ENCODE assay signal across 39 cellular contexts in genomic region chr12:48586361-48586760, GRCh38. TPM values are rescaled to one million over a fixed set of nuclear protein-coding genes. Genes with fewer than 3 reads are reported as not detected.
"Had no signal": no experiment of that assay in that cellular context is flagged by ENCODE, and none has a peak within 500 bp of the region (broad histone marks: within the 10 kb centered on the region; RNA-seq: fewer than 3 reads in every experiment).

No MANE protein-coding gene starts in this region.

- H3K36me3 ChIP-seq: ascending aorta, cardiac muscle cell, WERI-Rb-1 had no signal

- H3K27me3 ChIP-seq: ascending aorta, cardiac muscle cell had no signal

- H3K4me1 Mint-ChIP-seq: activated CD4-positive, alpha-beta memory T cell treated with anti-CD3 and anti-CD28 coated beads, Interleukin-2, amount 10 ng/mL, durations not matched to agents 7 days and 5 days; activated CD4-positive, alpha-beta T cell treated with anti-CD3 and anti-CD28 coated beads for 36 hours; activated CD8-positive, alpha-beta memory T cell treated with anti-CD3 and anti-CD28 coated beads, Interleukin-2, amount 10 ng/mL, durations not matched to agents 7 days and 5 days; activated naive CD4-positive, alpha-beta T cell treated with anti-CD3 and anti-CD28 coated beads, Interleukin-2, amount 10 ng/mL, durations not matched to agents 7 days and 5 days; activated naive CD4-positive, alpha-beta T cell treated with anti-CD3 and anti-CD28 coated beads, Interleukin-2, amount 50 U/mL, for 24 hours; activated naive CD8-positive, alpha-beta T cell treated with anti-CD3 and anti-CD28 coated beads, Interleukin-2, amount 10 ng/mL, durations not matched to agents 7 days and 5 days; activated naive CD8-positive, alpha-beta T cell treated with anti-CD3 and anti-CD28 coated beads, Interleukin-2, amount 50 U/mL, for 24 hours; brain; central memory CD8-positive, alpha-beta T cell; WTC11 had no signal

- H3K9me3 ChIP-seq: ascending aorta had no signal

- H3K36me3 Mint-ChIP-seq: activated CD8-positive, alpha-beta memory T cell treated with anti-CD3 and anti-CD28 coated beads, Interleukin-2, amount 10 ng/mL, durations not matched to agents 7 days and 5 days; activated naive CD4-positive, alpha-beta T cell treated with anti-CD3 and anti-CD28 coated beads, Interleukin-2, amount 10 ng/mL, durations not matched to agents 7 days and 5 days; activated naive CD4-positive, alpha-beta T cell treated with anti-CD3 and anti-CD28 coated beads, Interleukin-2, amount 50 U/mL, for 24 hours; activated naive CD8-positive, alpha-beta T cell treated with anti-CD3 and anti-CD28 coated beads, Interleukin-2, amount 10 ng/mL, durations not matched to agents 7 days and 5 days; brain; WTC11 had no signal

- H3K9me3 Mint-ChIP-seq: activated CD4-positive, alpha-beta memory T cell treated with anti-CD3 and anti-CD28 coated beads, Interleukin-2, amount 10 ng/mL, durations not matched to agents 7 days and 5 days; activated naive CD4-positive, alpha-beta T cell treated with anti-CD3 and anti-CD28 coated beads, Interleukin-2, amount 10 ng/mL, durations not matched to agents 7 days and 5 days; activated naive CD4-positive, alpha-beta T cell treated with anti-CD3 and anti-CD28 coated beads, Interleukin-2, amount 50 U/mL, for 24 hours; activated naive CD8-positive, alpha-beta T cell treated with anti-CD3 and anti-CD28 coated beads, Interleukin-2, amount 10 ng/mL, durations not matched to agents 7 days and 5 days; activated naive CD8-positive, alpha-beta T cell treated with anti-CD3 and anti-CD28 coated beads, Interleukin-2, amount 50 U/mL, for 24 hours; activated T-cell treated with anti-CD3 and anti-CD28 coated beads, Interleukin-2, amount 50 U/mL, for 24 hours; activated T-helper 2 cell treated with anti-CD3 and anti-CD28 coated beads, Interferon-gamma antibody, Interleukin-2, Interleukin-4, amounts not matched to agents 10 μg/mL and 5 μg/mL and 100 μg/mL, durations not matched to agents 14 hours and 24 hours and 36 hours; central memory CD8-positive, alpha-beta T cell; T-helper 1 cell treated with Interleukin-12 subunit alpha and Interleukin-12 subunit beta and Interleukin-4 antibody, amounts not matched to agents 30 μg/mL and 1 μg/mL, for 36 hours; T-helper 2 cell treated with Interferon-gamma antibody and Interleukin-4, amounts not matched to agents 5 μg/mL and 100 μg/mL, for 36 hours; WTC11 had no signal

- H3K27ac ChIP-seq: ascending aorta, cardiac muscle cell, WERI-Rb-1 had no signal

- H3K4me3 Mint-ChIP-seq: activated CD4-positive, alpha-beta memory T cell treated with anti-CD3 and anti-CD28 coated beads, Interleukin-2, amount 10 ng/mL, durations not matched to agents 7 days and 5 days; activated CD4-positive, alpha-beta T cell treated with anti-CD3 and anti-CD28 coated beads for 36 hours; activated CD8-positive, alpha-beta memory T cell treated with anti-CD3 and anti-CD28 coated beads, Interleukin-2, amount 10 ng/mL, durations not matched to agents 7 days and 5 days; activated CD8-positive, alpha-beta T cell treated with anti-CD3 and anti-CD28 coated beads, Interleukin-2, amount 10 ng/mL, durations not matched to agents 7 days and 5 days; activated naive CD4-positive, alpha-beta T cell treated with anti-CD3 and anti-CD28 coated beads, Interleukin-2, amount 10 ng/mL, durations not matched to agents 7 days and 5 days; activated naive CD4-positive, alpha-beta T cell treated with anti-CD3 and anti-CD28 coated beads, Interleukin-2, amount 50 U/mL, for 24 hours; activated naive CD8-positive, alpha-beta T cell; activated naive CD8-positive, alpha-beta T cell treated with anti-CD3 and anti-CD28 coated beads, Interleukin-2, amount 10 ng/mL, durations not matched to agents 7 days and 5 days; activated naive CD8-positive, alpha-beta T cell treated with anti-CD3 and anti-CD28 coated beads, Interleukin-2, amount 50 U/mL, for 24 hours; activated T-cell treated with anti-CD3 and anti-CD28 coated beads, Interleukin-2, amount 50 U/mL, for 24 hours; brain; central memory CD8-positive, alpha-beta T cell; T-helper 1 cell treated with Interleukin-12 subunit alpha and Interleukin-12 subunit beta and Interleukin-4 antibody, amounts not matched to agents 30 μg/mL and 1 μg/mL, for 36 hours; T-helper 2 cell treated with Interferon-gamma antibody and Interleukin-4, amounts not matched to agents 5 μg/mL and 100 μg/mL, for 36 hours; WTC11 had no signal

- H3K4me3 ChIP-seq: ascending aorta, cardiac muscle cell had no signal

- H3K4me1 ChIP-seq: ascending aorta had no signal

- ATAC-seq: activated CD4-positive, alpha-beta T cell treated with anti-CD3 and anti-CD28 coated beads for 36 hours; activated CD4-positive, CD25-positive, alpha-beta regulatory T cell treated with anti-CD3 and anti-CD28 coated beads, Interleukin-2, amount 50 U/mL, for 24 hours; activated CD8-positive, alpha-beta memory T cell treated with anti-CD3 and anti-CD28 coated beads, Interleukin-2, amount 10 ng/mL, durations not matched to agents 7 days and 5 days; activated CD8-positive, alpha-beta T cell treated with anti-CD3 and anti-CD28 coated beads, Interleukin-2, amount 10 ng/mL, durations not matched to agents 7 days and 5 days; activated naive CD8-positive, alpha-beta T cell treated with anti-CD3 and anti-CD28 coated beads, Interleukin-2, amount 50 U/mL, for 24 hours; WTC11 had no signal

- DNase-seq: activated CD4-positive, alpha-beta memory T cell treated with anti-CD3 and anti-CD28 coated beads, Interleukin-2, amount 10 ng/mL, durations not matched to agents 7 days and 5 days; activated CD4-positive, alpha-beta T cell treated with anti-CD3 and anti-CD28 coated beads for 1 hour; activated CD4-positive, alpha-beta T cell treated with anti-CD3 and anti-CD28 coated beads for 36 hours; activated CD4-positive, alpha-beta T cell treated with anti-CD3 and anti-CD28 coated beads for 48 hours; activated CD4-positive, alpha-beta T cell treated with anti-CD3 and anti-CD28 coated beads, Interleukin-2, amount 50 U/mL, for 1 hour; activated CD4-positive, alpha-beta T cell treated with anti-CD3 and anti-CD28 coated beads, Interleukin-2, amount 50 U/mL, for 48 hours; activated CD4-positive, CD25-positive, alpha-beta regulatory T cell; activated CD8-positive, alpha-beta memory T cell treated with anti-CD3 and anti-CD28 coated beads for 24 hours; activated CD8-positive, alpha-beta memory T cell treated with anti-CD3 and anti-CD28 coated beads, Interleukin-2, amount 10 ng/mL, durations not matched to agents 7 days and 5 days; activated CD8-positive, alpha-beta memory T cell treated with anti-CD3 and anti-CD28 coated beads, Interleukin-2, amount 50 U/mL, for 48 hours; activated CD8-positive, alpha-beta T cell treated with anti-CD3 and anti-CD28 coated beads, Interleukin-2, amount 10 ng/mL, durations not matched to agents 7 days and 5 days; activated effector memory CD4-positive, alpha-beta T cell treated with Interleukin-2 at 50 U/mL for 16 hours; activated gamma-delta T cell; activated naive CD4-positive, alpha-beta T cell treated with anti-CD3 and anti-CD28 coated beads, Interleukin-2, amount 10 ng/mL, durations not matched to agents 7 days and 5 days; activated naive CD4-positive, alpha-beta T cell treated with Interleukin-2 at 50 U/mL for 16 hours; activated naive CD8-positive, alpha-beta T cell treated with anti-CD3 and anti-CD28 coated beads, Interleukin-2, amount 10 ng/mL, durations not matched to agents 7 days and 5 days; activated naive CD8-positive, alpha-beta T cell treated with anti-CD3 and anti-CD28 coated beads, Interleukin-2, amount 50 U/mL, for 24 hours; activated T-cell treated with anti-CD3 and anti-CD28 coated beads, Interleukin-2, amount 50 U/mL, for 24 hours; activated T-cell treated with anti-CD3 and anti-CD28 coated beads, Interleukin-2, amount 50 U/mL, for 48 hours; amygdala; anterior cingulate cortex; caudate nucleus; SW 1271; T-helper 1 cell; T-helper 2 cell; T-helper 9 cell; WERI-Rb-1 had no signal

- H3K27ac Mint-ChIP-seq: activated CD4-positive, alpha-beta memory T cell treated with anti-CD3 and anti-CD28 coated beads, Interleukin-2, amount 10 ng/mL, durations not matched to agents 7 days and 5 days; activated CD4-positive, alpha-beta T cell treated with anti-CD3 and anti-CD28 coated beads for 36 hours; activated CD8-positive, alpha-beta memory T cell treated with anti-CD3 and anti-CD28 coated beads, Interleukin-2, amount 10 ng/mL, durations not matched to agents 7 days and 5 days; activated CD8-positive, alpha-beta T cell treated with anti-CD3 and anti-CD28 coated beads, Interleukin-2, amount 10 ng/mL, durations not matched to agents 7 days and 5 days; activated naive CD4-positive, alpha-beta T cell treated with anti-CD3 and anti-CD28 coated beads, Interleukin-2, amount 10 ng/mL, durations not matched to agents 7 days and 5 days; activated naive CD4-positive, alpha-beta T cell treated with anti-CD3 and anti-CD28 coated beads, Interleukin-2, amount 50 U/mL, for 24 hours; activated naive CD8-positive, alpha-beta T cell; activated naive CD8-positive, alpha-beta T cell treated with anti-CD3 and anti-CD28 coated beads, Interleukin-2, amount 10 ng/mL, durations not matched to agents 7 days and 5 days; activated naive CD8-positive, alpha-beta T cell treated with anti-CD3 and anti-CD28 coated beads, Interleukin-2, amount 50 U/mL, for 24 hours; activated T-cell treated with anti-CD3 and anti-CD28 coated beads, Interleukin-2, amount 50 U/mL, for 24 hours; activated T-helper 2 cell treated with anti-CD3 and anti-CD28 coated beads, Interferon-gamma antibody, Interleukin-2, Interleukin-4, amounts not matched to agents 10 μg/mL and 5 μg/mL and 100 μg/mL, durations not matched to agents 14 hours and 24 hours and 36 hours; brain; T-helper 1 cell treated with Interleukin-12 subunit alpha and Interleukin-12 subunit beta and Interleukin-4 antibody, amounts not matched to agents 30 μg/mL and 1 μg/mL, for 36 hours; T-helper 2 cell treated with Interferon-gamma antibody and Interleukin-4, amounts not matched to agents 5 μg/mL and 100 μg/mL, for 36 hours; WTC11 had no signal

RNA-seq across cellular contexts. Expression of gene LALBA, which starts 16.5 kb away (rescaled TPM):
- total RNA-seq: activated CD4-positive, alpha-beta memory T cell treated with anti-CD3 and anti-CD28 coated beads, Interleukin-2, amount 10 ng/mL, durations not matched to agents 7 days and 5 days; activated CD4-positive, alpha-beta T cell treated with anti-CD3 and anti-CD28 coated beads for 36 hours; activated CD8-positive, alpha-beta memory T cell treated with anti-CD3 and anti-CD28 coated beads, Interleukin-2, amount 10 ng/mL, durations not matched to agents 7 days and 5 days; activated CD8-positive, alpha-beta T cell treated with anti-CD3 and anti-CD28 coated beads, Interleukin-2, amount 10 ng/mL, durations not matched to agents 7 days and 5 days; activated naive CD8-positive, alpha-beta T cell treated with anti-CD3 and anti-CD28 coated beads, Interleukin-2, amount 10 ng/mL, durations not matched to agents 7 days and 5 days; activated T-helper 2 cell treated with anti-CD3 and anti-CD28 coated beads, Interferon-gamma antibody, Interleukin-2, Interleukin-4, amounts not matched to agents 10 μg/mL and 5 μg/mL and 100 μg/mL, durations not matched to agents 14 hours and 24 hours and 36 hours; ascending aorta; bronchial epithelial cell; cardiac muscle cell; WTC11 had no signal
